ENCODE assay signal across 34 cellular contexts in the genomic region with DNA sequence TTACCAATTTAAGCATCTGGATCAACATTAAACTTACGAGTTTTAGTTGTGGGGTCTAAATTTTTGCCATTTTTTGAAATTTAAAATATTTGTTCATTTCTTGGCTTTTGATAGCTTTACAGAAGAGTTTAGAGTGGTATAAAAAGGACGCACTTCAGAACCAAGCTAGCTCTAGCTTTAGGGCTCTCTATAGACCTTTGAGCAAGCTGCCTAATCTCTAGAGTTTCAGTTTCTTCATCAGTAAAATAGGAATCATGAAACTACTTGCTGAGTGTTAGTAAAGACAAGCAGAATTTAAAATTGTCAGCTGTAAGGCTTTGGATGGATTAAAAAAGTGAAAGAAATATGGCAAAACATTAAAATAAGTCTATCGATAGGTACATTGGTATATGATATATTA.
"Had no signal": no experiment of that assay in that cellular context is flagged by ENCODE, and none has a peak within 500 bp of the region (broad histone marks: within the 10 kb centered on the region; RNA-seq: fewer than 3 reads in every experiment).

No MANE protein-coding gene starts in this region.

- H3K36me3 ChIP-seq: MG63 had no signal

- H3K9me3 ChIP-seq: MG63 had no signal

- DNase-seq: Karpas-422, Kasumi-1, MG63, MV-4-11, NCI-H1048, NCI-H1092, NCI-H1092 treated with DMSO at 0.1 percent for 48 hours, NCI-H1105, NCI-H1105 treated with DMSO at 0.1 percent for 48 hours, NCI-H1417, NCI-H1417 treated with DMSO at 0.1 percent for 48 hours, NCI-H1436, NCI-H1436 treated with DMSO at 0.1 percent for 48 hours, NCI-H146, NCI-H1694, NCI-H1694 treated with DMSO at 0.1 percent for 48 hours, NCI-H187, NCI-H187 treated with DMSO at 0.1 percent for 48 hours, NCI-H1930, NCI-H2029, NCI-H2029 treated with DMSO at 0.1 percent for 48 hours, NCI-H2081, NCI-H2081 treated with DMSO at 0.1 percent for 48 hours, NCI-H2107, NCI-H2171, NCI-H2171 treated with DMSO at 0.1 percent for 48 hours, NCI-H2227 treated with DMSO at 0.1 percent for 48 hours, NCI-H226, NCI-H345, NCI-H446, NCI-H446 treated with DMSO at 0.1 percent for 48 hours, NCI-H510A, NCI-H510A treated with DMSO at 0.1 percent for 48 hours had no signal

- H3K27me3 ChIP-seq: MG63 had no signal

- H3K9ac ChIP-seq: KMS-11 had no signal

- H3K27ac ChIP-seq: KMS-11 had no signal

- H3K4me3 ChIP-seq: MG63 had no signal

- H3K4me2 ChIP-seq: KMS-11 had no signal
